ENCODE assay signal across 16 cellular contexts in genomic region chr12:126760109-126760508, GRCh38.
A peak's percentile ranks its signal among the peaks of the same experiment; 100 is the strongest.
DNase-seq lines count a peak whose midpoint lies in the region; ATAC-seq and TF ChIP-seq lines count a peak whose summit lies in the region.
"Had no signal": no experiment of that assay in that cellular context is flagged by ENCODE, and none has a peak within 500 bp of the region (broad histone marks: within the 10 kb centered on the region; RNA-seq: fewer than 3 reads in every experiment).

No MANE protein-coding gene starts in this region.

- H3K36me3 ChIP-seq in uterus (no peaks in the 10 kb centered on the region), HAP-1 (replicated peaks) (no peaks in the 10 kb centered on the region)
- H3K36me3 ChIP-seq: BLaER1 had no signal

- H3K9me3 ChIP-seq in uterus: no peaks in the 10 kb centered on the region
- no peaks in the 10 kb centered on the region for H3K9me3 ChIP-seq in HAP-1
- H3K9me3 ChIP-seq: A549 had no signal

- H3K4me3 ChIP-seq in uterus (no peak overlapping the region), HAP-1 (no peak overlapping the region)
- H3K4me3 ChIP-seq: A549, BLaER1 had no signal

- peaks cover 5% of the 10 kb centered on the region for H3K4me1 Mint-ChIP-seq in activated T-cell treated with anti-CD3 and anti-CD28 coated beads, Interleukin-2, amount 50 U/mL, for 72 hours (ENCODE audit: low read depth)
- H3K4me1 Mint-ChIP-seq in activated T-cell treated with anti-CD3 and anti-CD28 coated beads, Interleukin-2, amount 50 U/mL, for 24 hours (ENCODE audit: low read depth): peaks cover 28% of the 10 kb centered on the region
- H3K4me1 Mint-ChIP-seq in activated T-helper 17 cell treated with anti-CD3 and anti-CD28 coated beads, Interleukin-2, amount 50 U/mL, for 72 hours: peaks cover 41% of the 10 kb centered on the region

- in situ Hi-C loops in HAP-1 (cut with MboI; ENCODE audit: low sequenced_read_pairs): no loop called here

- H3K9me3 Mint-ChIP-seq in activated T-cell treated with anti-CD3 and anti-CD28 coated beads, Interleukin-2, amount 50 U/mL, for 72 hours: peaks cover 16 to 20% of the 10 kb centered on the region in 2 donors
- H3K9me3 Mint-ChIP-seq in activated T-cell treated with anti-CD3 and anti-CD28 coated beads, Interleukin-2, amount 50 U/mL, for 24 hours: peaks cover 24% of the 10 kb centered on the region
- peaks cover 12% of the 10 kb centered on the region for H3K9me3 Mint-ChIP-seq in activated T-helper 17 cell treated with anti-CD3 and anti-CD28 coated beads, Interleukin-2, amount 50 U/mL, for 72 hours

- no peak for TF ChIP-seq CTCF in uterus (IDR thresholded peaks at IDR 0.05)

- no peak for ATAC-seq in activated T-cell treated with anti-CD3 and anti-CD28 coated beads, Interleukin-2, amount 50 U/mL, for 72 hours (replicated peaks in 1 of 2)
- no peak for ATAC-seq in activated T-helper 17 cell treated with anti-CD3 and anti-CD28 coated beads, Interleukin-2, amount 50 U/mL, for 72 hours (replicated peaks)
- ATAC-seq in HG02938 (IDR thresholded peaks at IDR 0.05; ENCODE audit: unreplicated experiment): no peak
- ATAC-seq: A549; CD8-positive, alpha-beta T cell had no signal

- no peak overlapping the region for H3K27ac ChIP-seq in uterus
- H3K27ac ChIP-seq: 22Rv1, A549, BLaER1 had no signal

- H3K27me3 ChIP-seq in uterus (no peaks in the 10 kb centered on the region), HAP-1 (ENCODE audit: low read depth) (no peaks in the 10 kb centered on the region)
- H3K27me3 ChIP-seq: BLaER1 had no signal

- no peak overlapping the region for H3K4me3 Mint-ChIP-seq in activated T-cell treated with anti-CD3 and anti-CD28 coated beads, Interleukin-2, amount 50 U/mL, for 72 hours
- no peak overlapping the region for H3K4me3 Mint-ChIP-seq in activated T-cell treated with anti-CD3 and anti-CD28 coated beads, Interleukin-2, amount 50 U/mL, for 24 hours
- peak overlapping the region; percentile 66 for H3K4me3 Mint-ChIP-seq in activated T-helper 17 cell treated with anti-CD3 and anti-CD28 coated beads, Interleukin-2, amount 50 U/mL, for 72 hours
- H3K4me3 Mint-ChIP-seq: CD8-positive, alpha-beta T cell had no signal

- DNase-seq in activated T-cell treated with anti-CD3 and anti-CD28 coated beads, Interleukin-2, amount 50 U/mL, for 72 hours: no peak
- no peak for DNase-seq in activated T-cell treated with anti-CD3 and anti-CD28 coated beads, Interleukin-2, amount 50 U/mL, for 24 hours
- DNase-seq in kidney tubule cell (ENCODE audit: low spot score): peak; percentile 36
- DNase-seq in uterus: no peak
- no peak for DNase-seq in HAP-1 (ENCODE audit: low spot score in 2 of 2)
- DNase-seq: Calu3; CD8-positive, alpha-beta T cell; DMS79 treated with DMSO at 0.1 percent for 48 hours; GF-D8; GOT3; H7 had no signal

- no peaks in the 10 kb centered on the region for H3K4me1 ChIP-seq in uterus
- no peaks in the 10 kb centered on the region for H3K4me1 ChIP-seq in HAP-1
- H3K4me1 ChIP-seq: A549, BLaER1 had no signal

- H3K27ac Mint-ChIP-seq in activated T-cell treated with anti-CD3 and anti-CD28 coated beads, Interleukin-2, amount 50 U/mL, for 72 hours: peak overlapping the region; percentile 25
- H3K27ac Mint-ChIP-seq in activated T-cell treated with anti-CD3 and anti-CD28 coated beads, Interleukin-2, amount 50 U/mL, for 24 hours: no peak overlapping the region
- peak overlapping the region; percentile 90 for H3K27ac Mint-ChIP-seq in activated T-helper 17 cell treated with anti-CD3 and anti-CD28 coated beads, Interleukin-2, amount 50 U/mL, for 72 hours
- H3K27ac Mint-ChIP-seq: CD8-positive, alpha-beta T cell had no signal

- intact Hi-C loops in uterus (cut with DNase I; ENCODE audit: low total_unique reads): no loop called here

- H3K27me3 Mint-ChIP-seq in activated T-cell treated with anti-CD3 and anti-CD28 coated beads, Interleukin-2, amount 50 U/mL, for 72 hours (ENCODE audit: low read depth): no peaks in the 10 kb centered on the region
- no peaks in the 10 kb centered on the region for H3K27me3 Mint-ChIP-seq in activated T-cell treated with anti-CD3 and anti-CD28 coated beads, Interleukin-2, amount 50 U/mL, for 24 hours
- no peaks in the 10 kb centered on the region for H3K27me3 Mint-ChIP-seq in activated T-helper 17 cell treated with anti-CD3 and anti-CD28 coated beads, Interleukin-2, amount 50 U/mL, for 72 hours

- peaks cover 18 to 30% of the 10 kb centered on the region in 2 donors for H3K36me3 Mint-ChIP-seq in activated T-cell treated with anti-CD3 and anti-CD28 coated beads, Interleukin-2, amount 50 U/mL, for 72 hours (ENCODE audit: insufficient read depth in 2 of 2)
- peaks cover 67% of the 10 kb centered on the region for H3K36me3 Mint-ChIP-seq in activated T-cell treated with anti-CD3 and anti-CD28 coated beads, Interleukin-2, amount 50 U/mL, for 24 hours (ENCODE audit: low read depth)
- peaks cover 98% of the 10 kb centered on the region for H3K36me3 Mint-ChIP-seq in activated T-helper 17 cell treated with anti-CD3 and anti-CD28 coated beads, Interleukin-2, amount 50 U/mL, for 72 hours (ENCODE audit: low read depth)

- TF ChIP-seq POLR2A in uterus (IDR thresholded peaks at IDR 0.05): no peak
